Comparison of ENCODE assay signal across 18 cellular contexts in the genomic region with DNA sequence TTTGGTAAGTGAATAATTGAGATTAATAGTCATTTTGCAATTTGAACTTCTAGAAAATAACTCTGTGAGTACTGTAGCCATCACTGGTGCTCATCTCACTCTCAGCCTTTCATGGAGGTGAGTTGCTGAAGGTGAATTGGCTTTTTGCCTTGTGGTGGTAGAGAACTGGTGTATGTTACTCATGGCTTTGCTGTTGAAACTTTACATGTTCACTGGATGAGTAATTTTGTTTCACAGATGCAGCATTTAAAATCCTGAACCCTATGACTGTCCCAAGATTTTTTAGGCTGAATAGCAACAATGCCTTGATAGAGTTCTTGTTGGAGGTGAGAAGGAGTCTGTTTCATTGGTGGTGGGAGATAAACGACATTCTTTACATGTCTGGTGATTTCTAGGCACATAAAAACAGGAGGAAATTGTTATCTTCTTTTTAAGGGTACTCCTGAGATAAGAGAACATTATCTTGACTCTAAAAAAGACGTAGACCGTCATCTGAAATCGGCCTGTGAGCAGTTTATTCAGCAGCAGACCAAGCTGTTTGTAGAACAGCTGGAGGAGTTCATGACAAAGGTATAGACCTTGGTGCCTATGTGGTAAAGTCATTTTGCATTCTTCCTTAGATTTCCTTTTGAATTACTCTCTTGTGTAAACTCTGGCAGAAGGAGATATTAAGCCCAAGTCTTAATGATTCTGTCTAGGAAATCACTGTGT. TPM values are rescaled to one million over a fixed set of nuclear protein-coding genes. Genes with fewer than 3 reads are reported as not detected.
DNase-seq lines count a peak whose midpoint lies in the region; ATAC-seq and TF ChIP-seq lines count a peak whose summit lies in the region.
"Had no signal": no experiment of that assay in that cellular context is flagged by ENCODE, and none has a peak within 500 bp of the region (broad histone marks: within the 10 kb centered on the region; RNA-seq: fewer than 3 reads in every experiment).

No MANE protein-coding gene starts in this region.

- TF ChIP-seq CTCF in AG04450 (IDR thresholded peaks at IDR 0.05; ENCODE audit: low read depth, low read length) (no peak), fibroblast of the aortic adventitia (IDR thresholded peaks at IDR 0.05; ENCODE audit: insufficient read depth, low read length) (no peak)

- POLR2A ChIA-PET in AG04450 (lab: Yijun Ruan, JAX) = no interaction called here

- peaks cover 32% of the 10 kb centered on the region for H3K4me1 Mint-ChIP-seq in activated naive CD8-positive, alpha-beta T cell (ENCODE audit: low read depth)

- H3K27me3 Mint-ChIP-seq in activated naive CD8-positive, alpha-beta T cell = no peaks in the 10 kb centered on the region
- H3K27me3 Mint-ChIP-seq: effector memory CD8-positive, alpha-beta T cell; naive thymus-derived CD4-positive, alpha-beta T cell had no signal

- H3K36me3 Mint-ChIP-seq in activated naive CD8-positive, alpha-beta T cell = peaks cover 15% of the 10 kb centered on the region

- CTCF ChIA-PET in AG04450 (lab: Charles Lee) = no interaction called here

- no peak overlapping the region for H3K27ac ChIP-seq in AG04450 (ENCODE audit: low read depth, low read length)
- H3K27ac ChIP-seq: ascending aorta, BLaER1, KMS-11, right lobe of liver had no signal

- H3K9me3 Mint-ChIP-seq in activated naive CD8-positive, alpha-beta T cell (ENCODE audit: low read depth) = no peaks in the 10 kb centered on the region
- H3K9me3 Mint-ChIP-seq: effector memory CD8-positive, alpha-beta T cell; naive thymus-derived CD4-positive, alpha-beta T cell had no signal

- no peaks in the 10 kb centered on the region for H3K9me3 ChIP-seq in AG04450 (ENCODE audit: control insufficient read depth, insufficient read depth, low read length)
- H3K9me3 ChIP-seq: ascending aorta, BLaER1, right lobe of liver had no signal

- H3K27me3 ChIP-seq in AG04450 (ENCODE audit: control insufficient read depth, insufficient read depth, low read length) = no peaks in the 10 kb centered on the region
- H3K27me3 ChIP-seq: ascending aorta, BLaER1, right lobe of liver had no signal

- ATAC-seq in HG03045 (IDR thresholded peaks at IDR 0.05; ENCODE audit: unreplicated experiment) (no peak), GM19328 (IDR thresholded peaks at IDR 0.05; ENCODE audit: unreplicated experiment) (no peak)
- ATAC-seq: effector memory CD8-positive, alpha-beta T cell; naive thymus-derived CD4-positive, alpha-beta T cell; right lobe of liver; Right ventricle myocardium inferior had no signal

- peak overlapping the region; percentile 0 for H3K27ac Mint-ChIP-seq in activated naive CD8-positive, alpha-beta T cell

- H3K4me3 ChIP-seq in AG04450 (ENCODE audit: low read depth, low read length) = no peak overlapping the region
- no peak overlapping the region for H3K4me3 ChIP-seq in fibroblast of the aortic adventitia (ENCODE audit: low read depth, low read length)
- H3K4me3 ChIP-seq: ascending aorta, BLaER1, right lobe of liver had no signal

- DNase-seq in AG04450 (ENCODE audit: low read depth, low spot score) (peak; percentile 38), EL (peak; percentile 47), fibroblast of the aortic adventitia (ENCODE audit: low read depth) (peak; percentile 48), ecto neural progenitor cell (ENCODE audit: low spot score) (no peak), DMS53 (lab: John Stamatoyannopoulos, UW) (no peak)
- DNase-seq: effector memory CD8-positive, alpha-beta T cell; naive thymus-derived CD4-positive, alpha-beta T cell; NCI-H187 treated with DMSO at 0.1 percent for 48 hours; NCI-H748 treated with DMSO at 0.1 percent for 48 hours; right lobe of liver; T1000 had no signal

- H3K4me3 Mint-ChIP-seq in activated naive CD8-positive, alpha-beta T cell = no peak overlapping the region
- H3K4me3 Mint-ChIP-seq: effector memory CD8-positive, alpha-beta T cell; naive thymus-derived CD4-positive, alpha-beta T cell had no signal

RNA-seq across cellular contexts. Expression of a gene that starts 53.9 kb away (rescaled TPM):
- 28.2 and 36.3 TPM in 2 replicates for polyA plus RNA-seq in AG04450 (2011; rRNA removed)
- polyA minus RNA-seq in AG04450 (2011; rRNA and poly(A)+ RNA removed) = 22.6 and 35.8 TPM in 2 replicates
- 31.0 and 31.2 TPM in 2 replicates for total RNA-seq in fibroblast of the aortic adventitia (ENCODE audit: low replicate concordance)

Comparison
In these comparisons a context has a peak if more than half of its experiments do, and no peak if none do; other contexts are left out.
1. DNase-seq: peak in AG04450 (single experiment), EL (single experiment) and fibroblast of the aortic adventitia (single experiment); none in ecto neural progenitor cell (single experiment) and DMS53 (single experiment).